In the genomic region with DNA sequence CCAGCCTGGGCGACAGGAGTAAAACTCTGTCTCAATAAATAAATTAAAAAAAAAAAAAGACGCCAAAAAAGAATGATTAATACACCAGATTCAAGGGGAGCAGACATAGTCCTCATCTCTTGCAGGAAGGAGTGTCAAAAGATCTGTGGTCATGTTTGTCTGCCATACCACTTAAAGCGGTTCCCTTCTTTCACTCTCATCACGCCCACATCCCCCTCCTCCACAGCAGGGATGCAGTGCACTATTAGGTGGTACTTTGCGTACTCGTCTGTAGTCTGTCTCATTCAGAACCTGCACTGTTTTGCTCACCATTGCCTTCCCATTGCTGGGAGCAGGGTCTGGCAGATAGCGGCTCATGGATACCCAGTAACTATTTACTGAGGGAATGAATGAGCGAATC, we compare ENCODE assay signal across 1 cellular context.
TF ChIP-seq lines count a peak whose summit lies in the region.

No MANE protein-coding gene starts in this region.

TF ChIP-seq in IMR-90, 13 proteins besides CTCF, POLR2A, EP300 and RAD21:
- TF ChIP-seq RFX5 (IDR thresholded peaks at IDR 0.05; ENCODE audit: low read depth, low read length): no peak
- no peak for TF ChIP-seq MAZ (IDR thresholded peaks at IDR 0.05; ENCODE audit: borderline replicate concordance, low read depth, low read length)
- TF ChIP-seq NFE2L2 (IDR thresholded peaks at IDR 0.05; ENCODE audit: low read depth, low read length): no peak
- no peak for TF ChIP-seq CHD1 (IDR thresholded peaks at IDR 0.05; ENCODE audit: low read depth, low read length)
- no peak for TF ChIP-seq FOS (IDR thresholded peaks at IDR 0.05; ENCODE audit: low read depth, low read length)
- no peak for TF ChIP-seq CEBPB (IDR thresholded peaks at IDR 0.05; ENCODE audit: low read depth, low read length)
